Comparison of ENCODE assay signal across 26 cellular contexts in genomic region chr1:51620470-51620869, GRCh38. TPM values are rescaled to one million over a fixed set of nuclear protein-coding genes. Genes with fewer than 3 reads are reported as not detected.
A peak's percentile ranks its signal among the peaks of the same experiment; 100 is the strongest.
DNase-seq lines count a peak whose midpoint lies in the region; ATAC-seq and TF ChIP-seq lines count a peak whose summit lies in the region.
"Had no signal": no experiment of that assay in that cellular context is flagged by ENCODE, and none has a peak within 500 bp of the region (broad histone marks: within the 10 kb centered on the region; RNA-seq: fewer than 3 reads in every experiment).

No MANE protein-coding gene starts in this region.

- H3K9me3 Mint-ChIP-seq in brain: peaks cover 0 to 3% (median 0%) of the 10 kb centered on the region in 5 experiments
- H3K9me3 Mint-ChIP-seq: activated B cell treated with CpG ODN at 0.5 μM for 24 hours had no signal

- H4K5ac ChIP-seq in mesendoderm (ENCODE audit: low read length): no peak overlapping the region

- no peak overlapping the region for H3K4me2 ChIP-seq in mesendoderm (ENCODE audit: low read length)
- H3K4me2 ChIP-seq: SK-N-SH had no signal

- no peak overlapping the region for H3K4ac ChIP-seq in mesendoderm (ENCODE audit: low read depth, low read length)

- 72 to 76% methylated on average over 1 of the region's 1 CpG for WGBS in heart right ventricle, 2 donors
- WGBS in mesendoderm (ENCODE audit: extremely low coverage, insufficient coverage, low lambda C conversion rate): no CpG with 5 or more reads among the region's 1 CpG

- peaks cover 9% of the 10 kb centered on the region for H3K79me2 ChIP-seq in mesendoderm (ENCODE audit: control insufficient read depth, insufficient read depth, low read length)

- H3K27me3 Mint-ChIP-seq in brain: peaks cover 15% of the 10 kb centered on the region
- H3K27me3 Mint-ChIP-seq: activated B cell treated with CpG ODN at 0.5 μM for 24 hours had no signal

- H3K27ac ChIP-seq in right atrium auricular region (peak overlapping the region; percentile 93 to 95), heart right ventricle (peak overlapping the region in 2 of 10 donors; percentile 21 to 49), mesendoderm (ENCODE audit: low read depth, low read length) (no peak overlapping the region), vagina (peak overlapping the region; percentile 42)

- H3K4me3 ChIP-seq in right atrium auricular region: no peak overlapping the region
- H3K4me3 ChIP-seq in heart right ventricle: no peak overlapping the region
- no peak overlapping the region for H3K4me3 ChIP-seq in mesendoderm (ENCODE audit: low read length)
- no peak overlapping the region for H3K4me3 ChIP-seq in vagina
- H3K4me3 ChIP-seq: adrenal gland, lung, transverse colon had no signal

- H3K9ac ChIP-seq in mesendoderm (ENCODE audit: low read length): no peak overlapping the region
- H3K9ac ChIP-seq: SK-N-SH had no signal

- DNase-seq in right atrium auricular region (ENCODE audit: low spot score) (no peak), heart right ventricle (no peak), mesendoderm (peak; percentile 45), vagina (ENCODE audit: extremely low spot score in 2 of 2) (no peak), SIG-M5 treated with dmso at 0.1 percent for 504 hours (lab: John Stamatoyannopoulos, UW; ENCODE audit: unreplicated experiment) (no peak), DMS153 treated with DMSO at 0.1 percent for 48 hours (lab: John Stamatoyannopoulos, UW; ENCODE audit: unreplicated experiment) (no peak), NAMALWA (ENCODE audit: low spot score) (no peak)
- DNase-seq: activated B cell treated with CpG ODN at 0.5 μM for 24 hours; activated CD4-positive, alpha-beta T cell treated with anti-CD3 and anti-CD28 coated beads, Interleukin-2, amount 50 U/mL, for 48 hours; activated effector memory CD4-positive, alpha-beta T cell treated with anti-CD3 and anti-CD28 coated beads, Interleukin-2, amount 50 U/mL, for 16 hours; adrenal gland; BE2C; COR-L47; dermis blood vessel endothelial cell; GOT3; hypothalamus; IMR-90; NCI-H1436; NK-92 treated with Interleukin-12 subunit alpha and Interleukin-12 subunit beta, amount 100 ng/mL, for 24 hours; SK-N-SH; stimulated activated CD4-positive, alpha-beta T cell treated with anti-CD3 and anti-CD28 coated beads, Interleukin-4, amount 100 ng/mL, for 24 hours; stimulated activated naive CD8-positive, alpha-beta T cell treated with anti-CD3 and anti-CD28 coated beads, Interleukin-15, Interleukin-2, amounts not matched to agents 100 U/mL and 50 U/mL, for 24 hours; T-helper 9 cell; transverse colon had no signal

- TF ChIP-seq POLR2A in vagina (IDR thresholded peaks at IDR 0.05): no peak

- no peaks in the 10 kb centered on the region for H3K36me3 Mint-ChIP-seq in brain

- peaks cover 9% of the 10 kb centered on the region for H3K79me1 ChIP-seq in mesendoderm (ENCODE audit: low read length)

- no peak overlapping the region for H2BK15ac ChIP-seq in mesendoderm (replicated peaks; ENCODE audit: low read depth)

- H3K18ac ChIP-seq in mesendoderm (ENCODE audit: low read length): no peak overlapping the region

- H2BK5ac ChIP-seq in mesendoderm (ENCODE audit: low read length): no peak overlapping the region

- peaks cover 0 to 72% of the 10 kb centered on the region in 2 donors for H3K4me1 ChIP-seq in right atrium auricular region
- peaks cover 0 to 87% (median 62%) of the 10 kb centered on the region in 9 donors for H3K4me1 ChIP-seq in heart right ventricle
- peaks cover 5% of the 10 kb centered on the region for H3K4me1 ChIP-seq in mesendoderm (ENCODE audit: control insufficient read depth, low read depth, low read length)
- H3K4me1 ChIP-seq in vagina: peaks cover 84% of the 10 kb centered on the region
- H3K4me1 ChIP-seq: BE2C had no signal

- ATAC-seq in heart right ventricle: no peak
- ATAC-seq: stimulated activated naive CD8-positive, alpha-beta T cell treated with anti-CD3 and anti-CD28 coated beads, Interleukin-15, Interleukin-2, amounts not matched to agents 100 U/mL and 50 U/mL, for 24 hours had no signal

- H3K4me3 Mint-ChIP-seq in brain: peak overlapping the region in 4 of 5 experiments; percentile 1 to 48 (median 25)
- H3K4me3 Mint-ChIP-seq: activated B cell treated with CpG ODN at 0.5 μM for 24 hours had no signal

- intact Hi-C loops in heart right ventricle (cut with DNase I): loop anchor here in 4 of 10 donors (5.0 to 10.0 kb wide), 2 partner anchors 144 to 147 kb away; no protein-coding TSS in a partner anchor
- intact Hi-C loops in vagina (cut with DNase I): loop anchor here (10.0 kb wide), 1 partner anchor 144 kb away; no protein-coding TSS in a partner anchor

- H3K4me1 Mint-ChIP-seq in brain: peaks cover 75% of the 10 kb centered on the region

- peak overlapping the region in 1 of 5 experiments; percentile 98 for H3K27ac Mint-ChIP-seq in brain
- H3K27ac Mint-ChIP-seq: activated B cell treated with CpG ODN at 0.5 μM for 24 hours had no signal

- TF ChIP-seq CTCF in right atrium auricular region (IDR thresholded peaks at IDR 0.05) (no peak), heart right ventricle (IDR thresholded peaks at IDR 0.05) (no peak), brain (conservative IDR thresholded peaks at IDR 0.05) (no peak), vagina (IDR thresholded peaks at IDR 0.05) (no peak)

- no peak overlapping the region for H3K23ac ChIP-seq in mesendoderm (ENCODE audit: low read length)

- H2AK5ac ChIP-seq in mesendoderm (ENCODE audit: low read length): no peak overlapping the region

- H4K8ac ChIP-seq in mesendoderm (ENCODE audit: low read depth, low read length): no peak overlapping the region

- H2BK120ac ChIP-seq in mesendoderm (ENCODE audit: low read depth, low read length): no peak overlapping the region

- H3K56ac ChIP-seq in mesendoderm (ENCODE audit: low read length): no peak overlapping the region

- H3K9me3 ChIP-seq in right atrium auricular region (no peaks in the 10 kb centered on the region), heart right ventricle (no peaks in the 10 kb centered on the region), vagina (no peaks in the 10 kb centered on the region)
- H3K9me3 ChIP-seq: adrenal gland, BE2C, SK-N-SH, transverse colon had no signal

- H3K36me3 ChIP-seq in right atrium auricular region (no peaks in the 10 kb centered on the region), heart right ventricle (no peaks in the 10 kb centered on the region), mesendoderm (ENCODE audit: control insufficient read depth, insufficient read depth, low read length) (no peaks in the 10 kb centered on the region), vagina (no peaks in the 10 kb centered on the region)
- H3K36me3 ChIP-seq: adrenal gland, BE2C, transverse colon had no signal

- H3K27me3 ChIP-seq in right atrium auricular region: no peaks in the 10 kb centered on the region
- no peaks in the 10 kb centered on the region for H3K27me3 ChIP-seq in heart right ventricle
- no peaks in the 10 kb centered on the region for H3K27me3 ChIP-seq in mesendoderm (ENCODE audit: insufficient read depth, low read length, poor library complexity)
- no peaks in the 10 kb centered on the region for H3K27me3 ChIP-seq in vagina
- H3K27me3 ChIP-seq: adrenal gland, BE2C, transverse colon had no signal

RNA-seq across cellular contexts. Expression of gene OSBPL9, which starts 3.6 kb away (rescaled TPM):
- total RNA-seq in right atrium auricular region (10 to 100 TPM; 60.0 to 60.8 TPM), heart right ventricle (10 to 100 TPM; 32.5 to 77.9 (median 55.6) TPM), vagina (72.2 TPM)
- polyA plus RNA-seq in heart right ventricle (10 to 100 TPM; 42.9 to 82.9 TPM), brain (ENCODE audit: insufficient read depth, low read depth, low replicate concordance) (23.9 TPM)
- polyA plus RNA-seq in mesendoderm (2013, experiment 1 of 2): 45.4 TPM
- polyA plus RNA-seq in mesendoderm (2013, experiment 2 of 2): 46.3 TPM
